Comparison of ENCODE assay signal across 25 cellular contexts in the genomic region with DNA sequence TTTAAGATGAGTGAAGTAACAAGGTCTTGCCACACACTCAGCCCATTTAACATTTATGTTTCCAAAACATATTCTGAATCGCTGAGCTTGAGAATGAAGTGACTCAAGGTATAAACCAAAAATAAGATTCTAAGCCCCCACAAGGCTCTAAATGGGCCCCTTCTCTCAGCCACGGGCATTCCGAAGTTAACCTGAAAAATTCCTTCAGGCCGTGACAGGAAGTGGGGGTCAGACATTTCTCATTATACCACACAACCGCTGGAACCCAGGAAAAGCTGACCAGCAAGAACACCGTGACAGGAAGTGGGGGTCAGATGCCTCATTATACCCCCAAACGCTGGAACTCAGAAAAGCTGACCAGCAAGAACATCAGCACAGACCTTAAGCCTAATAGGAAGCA.
"Had no signal": no experiment of that assay in that cellular context is flagged by ENCODE, and none has a peak within 500 bp of the region (broad histone marks: within the 10 kb centered on the region; RNA-seq: fewer than 3 reads in every experiment).

No MANE protein-coding gene starts in this region.

- DNase-seq: activated CD4-positive, alpha-beta T cell treated with anti-CD3 and anti-CD28 coated beads for 4 hours; activated CD4-positive, alpha-beta T cell treated with anti-CD3 and anti-CD28 coated beads, Interleukin-2, amount 50 U/mL, for 4 hours; activated CD8-positive, alpha-beta T cell treated with anti-CD3 and anti-CD28 coated beads, Interleukin-2, amount 10 ng/mL, durations not matched to agents 7 days and 5 days; activated gamma-delta T cell treated with Interleukin-2 at 50 U/mL for 16 hours; activated naive CD4-positive, alpha-beta T cell treated with anti-CD3 and anti-CD28 coated beads, Interleukin-2, amount 10 ng/mL, durations not matched to agents 7 days and 5 days; activated naive CD8-positive, alpha-beta T cell treated with anti-CD3 and anti-CD28 coated beads for 36 hours; activated T-cell treated with anti-CD3 and anti-CD28 coated beads, Interleukin-2, amount 50 U/mL, for 72 hours; caudate nucleus; Karpas-422; MV-4-11; NCI-H1092 treated with DMSO at 0.1 percent for 48 hours; NCI-H1417 treated with DMSO at 0.1 percent for 48 hours; NCI-H1694; NCI-H2029; NCI-H2107; NCI-H2171 treated with DMSO at 0.1 percent for 48 hours; NCI-H226; NCI-H526; NCI-H774; SHP77 treated with DMSO at 0.1 percent for 48 hours had no signal

- H3K36me3 Mint-ChIP-seq: activated naive CD4-positive, alpha-beta T cell treated with anti-CD3 and anti-CD28 coated beads, Interleukin-2, amount 10 ng/mL, durations not matched to agents 7 days and 5 days had no signal

- H3K4me1 ChIP-seq: Peyer's patch had no signal

- H3K27ac ChIP-seq: Peyer's patch had no signal

- H3K27ac Mint-ChIP-seq: activated CD8-positive, alpha-beta T cell treated with anti-CD3 and anti-CD28 coated beads, Interleukin-2, amount 10 ng/mL, durations not matched to agents 7 days and 5 days; activated naive CD4-positive, alpha-beta T cell treated with anti-CD3 and anti-CD28 coated beads, Interleukin-2, amount 10 ng/mL, durations not matched to agents 7 days and 5 days; activated naive CD8-positive, alpha-beta T cell treated with anti-CD3 and anti-CD28 coated beads for 36 hours; activated T-cell treated with anti-CD3 and anti-CD28 coated beads, Interleukin-2, amount 50 U/mL, for 72 hours; activated T-helper 2 cell treated with anti-CD3 and anti-CD28 coated beads, Interferon-gamma antibody, Interleukin-2, Interleukin-4, amounts not matched to agents 10 μg/mL and 5 μg/mL and 100 μg/mL, durations not matched to agents 14 hours and 24 hours and 36 hours; T-helper 1 cell treated with Interleukin-12 subunit alpha and Interleukin-12 subunit beta and Interleukin-4 antibody, amounts not matched to agents 30 μg/mL and 1 μg/mL, for 36 hours had no signal

- H3K4me1 Mint-ChIP-seq: activated naive CD4-positive, alpha-beta T cell treated with anti-CD3 and anti-CD28 coated beads, Interleukin-2, amount 10 ng/mL, durations not matched to agents 7 days and 5 days had no signal

- H3K27me3 ChIP-seq: Peyer's patch had no signal

- H3K4me3 Mint-ChIP-seq: activated CD8-positive, alpha-beta T cell treated with anti-CD3 and anti-CD28 coated beads, Interleukin-2, amount 10 ng/mL, durations not matched to agents 7 days and 5 days; activated naive CD4-positive, alpha-beta T cell treated with anti-CD3 and anti-CD28 coated beads, Interleukin-2, amount 10 ng/mL, durations not matched to agents 7 days and 5 days; activated naive CD8-positive, alpha-beta T cell treated with anti-CD3 and anti-CD28 coated beads for 36 hours; activated T-cell treated with anti-CD3 and anti-CD28 coated beads, Interleukin-2, amount 50 U/mL, for 72 hours; T-helper 1 cell treated with Interleukin-12 subunit alpha and Interleukin-12 subunit beta and Interleukin-4 antibody, amounts not matched to agents 30 μg/mL and 1 μg/mL, for 36 hours had no signal

- H3K4me3 ChIP-seq: K562, Peyer's patch had no signal

- H3K36me3 ChIP-seq: Peyer's patch had no signal

- ATAC-seq: activated CD4-positive, CD25-positive, alpha-beta regulatory T cell treated with anti-CD3 and anti-CD28 coated beads, Interleukin-2, amount 50 U/mL, for 24 hours; activated CD8-positive, alpha-beta T cell treated with anti-CD3 and anti-CD28 coated beads, Interleukin-2, amount 10 ng/mL, durations not matched to agents 7 days and 5 days; activated T-cell treated with anti-CD3 and anti-CD28 coated beads, Interleukin-2, amount 50 U/mL, for 72 hours; K562 had no signal

- H3K27me3 Mint-ChIP-seq: activated naive CD8-positive, alpha-beta T cell treated with anti-CD3 and anti-CD28 coated beads for 36 hours had no signal
